Comparison of ENCODE assay signal across 18 cellular contexts in genomic region chr10:78473016-78473415, GRCh38.
DNase-seq lines count a peak whose midpoint lies in the region; TF ChIP-seq lines count a peak whose summit lies in the region.
"Had no signal": no experiment of that assay in that cellular context is flagged by ENCODE, and none has a peak within 500 bp of the region (broad histone marks: within the 10 kb centered on the region; RNA-seq: fewer than 3 reads in every experiment).

No MANE protein-coding gene starts in this region.

- no peaks in the 10 kb centered on the region for H3K79me2 ChIP-seq in osteoblast (ENCODE audit: insufficient read depth, low read length)

- peaks cover 0 to 37% (median 32%) of the 10 kb centered on the region in 4 donors for H3K4me1 ChIP-seq in esophagus muscularis mucosa
- no peaks in the 10 kb centered on the region for H3K4me1 ChIP-seq in osteoblast (ENCODE audit: insufficient read depth, low read length)
- H3K4me1 ChIP-seq: breast epithelium had no signal

- TF ChIP-seq CTCF in GM13977 (IDR thresholded peaks at IDR 0.05; ENCODE audit: extremely low read depth, insufficient read depth, missing control alignments) (no peak), esophagus muscularis mucosa (IDR thresholded peaks at IDR 0.05) (no peak), osteoblast (IDR thresholded peaks at IDR 0.05; ENCODE audit: extremely low read depth, low read depth, low read length) (no peak), progenitor cell of endocrine pancreas (IDR thresholded peaks at IDR 0.05; ENCODE audit: unreplicated experiment) (no peak)

- in situ Hi-C loops in GM13977 (cut with MboI; ENCODE audit: low pct_unique_long_range_greater_than_20kb, low sequenced_read_pairs, unreplicated experiment): no loop called here

- no peak overlapping the region for H3K4me3 Mint-ChIP-seq in progenitor cell of endocrine pancreas (ENCODE audit: low read depth)
- H3K4me3 Mint-ChIP-seq: memory B cell; naive thymus-derived CD8-positive, alpha-beta T cell had no signal

- peak; percentile 85 for DNase-seq in ELF-1 (ENCODE audit: low read depth, low spot score)
- DNase-seq in GM13977 (ENCODE audit: low spot score): peak; percentile 7
- peak; percentile 86 for DNase-seq in esophagus muscularis mucosa (ENCODE audit: extremely low spot score)
- peak; percentile 90 for DNase-seq in osteoblast (ENCODE audit: insufficient read length, low spot score, missing footprints)
- DNase-seq in NCI-H774 (lab: John Stamatoyannopoulos, UW): no peak
- DNase-seq in progenitor cell of endocrine pancreas (ENCODE audit: low spot score, unreplicated experiment): no peak
- DNase-seq in effector CD4-positive, alpha-beta T cell: no peak
- DNase-seq: activated CD4-positive, alpha-beta T cell treated with anti-CD3 and anti-CD28 coated beads, Interleukin-2, amount 50 U/mL, for 4 hours; activated effector memory CD4-positive, alpha-beta T cell treated with anti-CD3 and anti-CD28 coated beads, Interleukin-2, amount 50 U/mL, for 16 hours; activated T-cell treated with anti-CD3 and anti-CD28 coated beads for 4 hours; DMS79; naive thymus-derived CD8-positive, alpha-beta T cell; NCI-H187 treated with DMSO at 0.1 percent for 48 hours; NCI-H446 treated with DMSO at 0.1 percent for 48 hours; WERI-Rb-1 had no signal

- no peaks in the 10 kb centered on the region for H3K9me3 ChIP-seq in esophagus muscularis mucosa
- no peaks in the 10 kb centered on the region for H3K9me3 ChIP-seq in osteoblast (ENCODE audit: low read depth, low read length)
- H3K9me3 ChIP-seq: breast epithelium had no signal

- H4K20me1 ChIP-seq in osteoblast (ENCODE audit: insufficient read depth, low read length): no peaks in the 10 kb centered on the region

- WGBS in esophagus muscularis mucosa: 83% methylated on average over 7 of the region's 7 CpGs

- no peaks in the 10 kb centered on the region for H3K36me3 Mint-ChIP-seq in progenitor cell of endocrine pancreas (ENCODE audit: insufficient read depth)
- H3K36me3 Mint-ChIP-seq: memory B cell; naive thymus-derived CD8-positive, alpha-beta T cell had no signal

- H3K36me3 ChIP-seq in esophagus muscularis mucosa (no peaks in the 10 kb centered on the region), osteoblast (ENCODE audit: insufficient read depth, low read length) (no peaks in the 10 kb centered on the region)
- H3K36me3 ChIP-seq: breast epithelium, WERI-Rb-1 had no signal

- H3K27me3 Mint-ChIP-seq in progenitor cell of endocrine pancreas: peaks cover 16% of the 10 kb centered on the region

- TF ChIP-seq EP300 in esophagus muscularis mucosa (IDR thresholded peaks at IDR 0.05): no peak

- H3K4me1 Mint-ChIP-seq in progenitor cell of endocrine pancreas (ENCODE audit: low read depth): peaks cover 11% of the 10 kb centered on the region
- H3K4me1 Mint-ChIP-seq: memory B cell; naive thymus-derived CD8-positive, alpha-beta T cell had no signal

- no peak overlapping the region for H3K27ac Mint-ChIP-seq in progenitor cell of endocrine pancreas
- H3K27ac Mint-ChIP-seq: memory B cell; naive thymus-derived CD8-positive, alpha-beta T cell had no signal

- intact Hi-C loops in esophagus muscularis mucosa (cut with DNase I): no loop called here

- H3K27ac ChIP-seq in esophagus muscularis mucosa (replicated peaks in 1 of 4): no peak overlapping the region
- H3K27ac ChIP-seq in osteoblast (ENCODE audit: low read depth, low read length): no peak overlapping the region
- H3K27ac ChIP-seq: breast epithelium, coronary artery, WERI-Rb-1 had no signal

- no peak overlapping the region for H3K4me2 ChIP-seq in osteoblast (ENCODE audit: insufficient read depth, low read length)

- no peak overlapping the region for H3K4me3 ChIP-seq in esophagus muscularis mucosa
- H3K4me3 ChIP-seq in osteoblast (ENCODE audit: insufficient read depth, low read length): no peak overlapping the region
- H3K4me3 ChIP-seq: breast epithelium, coronary artery had no signal

- H3K9me3 Mint-ChIP-seq in progenitor cell of endocrine pancreas (ENCODE audit: low read depth): no peaks in the 10 kb centered on the region
- H3K9me3 Mint-ChIP-seq: memory B cell had no signal

- no peak overlapping the region for H2AFZ ChIP-seq in osteoblast (ENCODE audit: low read length)

- H3K27me3 ChIP-seq in esophagus muscularis mucosa (no peaks in the 10 kb centered on the region), osteoblast (ENCODE audit: insufficient read depth, low read length) (peaks cover 9% of the 10 kb centered on the region)
- H3K27me3 ChIP-seq: breast epithelium had no signal

- TF ChIP-seq POLR2A in esophagus muscularis mucosa (IDR thresholded peaks at IDR 0.05; ENCODE audit: low read depth): no peak

Comparison
In these comparisons a context has a peak if more than half of its experiments do, and no peak if none do; other contexts are left out.
1. DNase-seq: peak in ELF-1 (single experiment), GM13977 (single experiment), esophagus muscularis mucosa (single experiment) and osteoblast (single experiment); none in NCI-H774 (single experiment), progenitor cell of endocrine pancreas (single experiment) and effector CD4-positive, alpha-beta T cell (single experiment).